15 cellular contexts compared by ENCODE assay signal in the genomic region with DNA sequence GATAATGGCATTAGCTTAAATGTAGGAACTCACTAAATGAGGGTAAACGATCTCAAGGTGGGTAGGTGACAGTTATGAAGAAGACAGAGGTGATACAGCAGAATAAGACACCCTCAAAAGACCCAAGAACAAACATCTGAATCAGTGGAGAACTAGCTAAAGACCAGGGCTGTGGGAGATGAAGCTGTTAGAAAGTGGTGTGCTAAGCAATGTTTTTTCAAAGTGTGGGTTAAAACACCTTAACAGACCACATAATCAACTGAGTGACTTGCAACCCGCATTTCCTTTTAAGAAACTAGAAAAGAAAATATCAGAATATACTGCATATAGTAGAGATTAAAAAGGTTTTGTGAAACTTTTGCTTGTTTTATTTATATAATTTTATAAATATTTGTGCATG.
A peak's percentile ranks its signal among the peaks of the same experiment; 100 is the strongest.
DNase-seq lines count a peak whose midpoint lies in the region; ATAC-seq and TF ChIP-seq lines count a peak whose summit lies in the region.
"Had no signal": no experiment of that assay in that cellular context is flagged by ENCODE, and none has a peak within 500 bp of the region (broad histone marks: within the 10 kb centered on the region; RNA-seq: fewer than 3 reads in every experiment).

No MANE protein-coding gene starts in this region.

- H3K27me3 ChIP-seq in osteoblast (ENCODE audit: insufficient read depth, low read length) = no peaks in the 10 kb centered on the region
- H3K27me3 ChIP-seq: BLaER1 treated with 17β-estradiol and CSF1 and Interleukin-3, amounts not matched to agents 10 nM and 100 nM; Peyer's patch had no signal

- POLR2A ChIA-PET in activated naive CD8-positive, alpha-beta T cell treated with anti-CD3 and anti-CD28 coated beads, Interleukin-2, amount 10 ng/mL, durations not matched to agents 7 days and 5 days (lab: Charles Lee) = interaction anchor here (1.4 to 2.0 kb wide), 2 partner anchors 70 to 213 kb away, joined by 3 to 7 read pairs; a partner anchor contains a TSS
- POLR2A ChIA-PET in T-cell (lab: Charles Lee) = interaction anchor here in 1 of 2 donors (0.5 to 1.0 kb wide), 2 partner anchors 10 to 86 kb away, joined by 3 read pairs; no protein-coding TSS in a partner anchor

- H3K27ac ChIP-seq in osteoblast (ENCODE audit: low read depth, low read length) = no peak overlapping the region
- H3K27ac ChIP-seq: BLaER1 treated with 17β-estradiol and CSF1 and Interleukin-3, amounts not matched to agents 10 nM and 100 nM; Peyer's patch had no signal

- H3K27ac Mint-ChIP-seq in activated naive CD8-positive, alpha-beta T cell treated with anti-CD3 and anti-CD28 coated beads, Interleukin-2, amount 10 ng/mL, durations not matched to agents 7 days and 5 days = peak overlapping the region; percentile 76
- H3K27ac Mint-ChIP-seq in activated naive CD8-positive, alpha-beta T cell treated with anti-CD3 and anti-CD28 coated beads for 36 hours = no peak overlapping the region
- peak overlapping the region; percentile 15 to 68 for H3K27ac Mint-ChIP-seq in T-cell
- peak overlapping the region; percentile 80 to 94 (median 90) for H3K27ac Mint-ChIP-seq in immature natural killer cell
- peak overlapping the region; percentile 1 for H3K27ac Mint-ChIP-seq in stimulated activated memory B cell treated with anti-CD40 and anti-IgM and Interleukin-4, amounts not matched to agents 10 μg/mL and 1 μg/mL and 100 μg/mL, for 72 hours
- H3K27ac Mint-ChIP-seq in nephron progenitor cell = no peak overlapping the region

- DNase-seq in activated naive CD8-positive, alpha-beta T cell treated with anti-CD3 and anti-CD28 coated beads, Interleukin-2, amount 10 ng/mL, durations not matched to agents 7 days and 5 days = no peak
- no peak for DNase-seq in activated naive CD8-positive, alpha-beta T cell treated with anti-CD3 and anti-CD28 coated beads for 36 hours
- DNase-seq in T-cell (no peak), immature natural killer cell (peak; percentile 43 to 53 (median 49)), osteoblast (ENCODE audit: insufficient read length, low spot score, missing footprints) (no peak), DMS153 treated with DMSO at 0.1 percent for 48 hours (lab: John Stamatoyannopoulos, UW; ENCODE audit: unreplicated experiment) (no peak), nephron progenitor cell (no peak)
- DNase-seq: DND-41, NCI-H1105, NCI-H2081, NCI-H446 treated with DMSO at 0.1 percent for 48 hours, Peyer's patch had no signal

- H2AFZ ChIP-seq in osteoblast (ENCODE audit: low read length) = no peak overlapping the region

- no peaks in the 10 kb centered on the region for H4K20me1 ChIP-seq in osteoblast (ENCODE audit: insufficient read depth, low read length)
- H4K20me1 ChIP-seq: BLaER1 treated with 17β-estradiol and CSF1 and Interleukin-3, amounts not matched to agents 10 nM and 100 nM had no signal

- H3K4me2 ChIP-seq in osteoblast (ENCODE audit: insufficient read depth, low read length) = no peak overlapping the region
- H3K4me2 ChIP-seq: BLaER1 treated with 17β-estradiol and CSF1 and Interleukin-3, amounts not matched to agents 10 nM and 100 nM had no signal

- H3K4me1 ChIP-seq in osteoblast (ENCODE audit: insufficient read depth, low read length) = no peaks in the 10 kb centered on the region
- H3K4me1 ChIP-seq: BLaER1 treated with 17β-estradiol and CSF1 and Interleukin-3, amounts not matched to agents 10 nM and 100 nM; Peyer's patch had no signal

- H3K36me3 ChIP-seq in osteoblast (ENCODE audit: insufficient read depth, low read length) = peaks cover 21% of the 10 kb centered on the region

- TF ChIP-seq CTCF in osteoblast (IDR thresholded peaks at IDR 0.05; ENCODE audit: extremely low read depth, low read depth, low read length) = no peak
- TF ChIP-seq CTCF in nephron progenitor cell (IDR thresholded peaks at IDR 0.05) = no peak

- H3K9me3 ChIP-seq in osteoblast (ENCODE audit: low read depth, low read length) = no peaks in the 10 kb centered on the region
- H3K9me3 ChIP-seq: Peyer's patch had no signal

- H3K79me2 ChIP-seq in osteoblast (ENCODE audit: insufficient read depth, low read length) = no peaks in the 10 kb centered on the region

- peaks cover 51% of the 10 kb centered on the region for H3K36me3 Mint-ChIP-seq in activated naive CD8-positive, alpha-beta T cell treated with anti-CD3 and anti-CD28 coated beads, Interleukin-2, amount 10 ng/mL, durations not matched to agents 7 days and 5 days
- H3K36me3 Mint-ChIP-seq in activated naive CD8-positive, alpha-beta T cell treated with anti-CD3 and anti-CD28 coated beads for 36 hours = peaks cover 48% of the 10 kb centered on the region
- H3K36me3 Mint-ChIP-seq in T-cell (peaks cover 58% of the 10 kb centered on the region), immature natural killer cell (peaks cover 16 to 33% (median 18%) of the 10 kb centered on the region in 3 donors), nephron progenitor cell (ENCODE audit: low read depth) (peaks cover 73% of the 10 kb centered on the region)
- H3K36me3 Mint-ChIP-seq in stimulated activated memory B cell treated with anti-CD40 and anti-IgM and Interleukin-4, amounts not matched to agents 10 μg/mL and 1 μg/mL and 100 μg/mL, for 72 hours = peaks cover 66% of the 10 kb centered on the region

- no peak overlapping the region for H3K4me3 ChIP-seq in osteoblast (ENCODE audit: insufficient read depth, low read length)
- H3K4me3 ChIP-seq: BLaER1 treated with 17β-estradiol and CSF1 and Interleukin-3, amounts not matched to agents 10 nM and 100 nM; Peyer's patch had no signal

- peak overlapping the region; percentile 6 for H3K4me3 Mint-ChIP-seq in activated naive CD8-positive, alpha-beta T cell treated with anti-CD3 and anti-CD28 coated beads, Interleukin-2, amount 10 ng/mL, durations not matched to agents 7 days and 5 days
- no peak overlapping the region for H3K4me3 Mint-ChIP-seq in activated naive CD8-positive, alpha-beta T cell treated with anti-CD3 and anti-CD28 coated beads for 36 hours
- H3K4me3 Mint-ChIP-seq in T-cell (no peak overlapping the region), immature natural killer cell (peak overlapping the region; percentile 50 to 80 (median 63)), nephron progenitor cell (no peak overlapping the region)
- H3K4me3 Mint-ChIP-seq in stimulated activated memory B cell treated with anti-CD40 and anti-IgM and Interleukin-4, amounts not matched to agents 10 μg/mL and 1 μg/mL and 100 μg/mL, for 72 hours = no peak overlapping the region

- CTCF ChIA-PET in T-cell (lab: Charles Lee) = interaction anchor here (0.7 to 1.1 kb wide), 4 partner anchors 10 to 88 kb away, joined by 3 read pairs; no protein-coding TSS in a partner anchor

- H3K4me1 Mint-ChIP-seq in activated naive CD8-positive, alpha-beta T cell treated with anti-CD3 and anti-CD28 coated beads, Interleukin-2, amount 10 ng/mL, durations not matched to agents 7 days and 5 days = peaks cover 15% of the 10 kb centered on the region
- peaks cover 22% of the 10 kb centered on the region for H3K4me1 Mint-ChIP-seq in activated naive CD8-positive, alpha-beta T cell treated with anti-CD3 and anti-CD28 coated beads for 36 hours
- peaks cover 5 to 24% (median 11%) of the 10 kb centered on the region in 3 donors for H3K4me1 Mint-ChIP-seq in T-cell
- H3K4me1 Mint-ChIP-seq in immature natural killer cell = peaks cover 26 to 41% of the 10 kb centered on the region in 2 donors
- H3K4me1 Mint-ChIP-seq in stimulated activated memory B cell treated with anti-CD40 and anti-IgM and Interleukin-4, amounts not matched to agents 10 μg/mL and 1 μg/mL and 100 μg/mL, for 72 hours = no peaks in the 10 kb centered on the region
- H3K4me1 Mint-ChIP-seq in nephron progenitor cell = no peaks in the 10 kb centered on the region

- ATAC-seq in activated naive CD8-positive, alpha-beta T cell treated with anti-CD3 and anti-CD28 coated beads, Interleukin-2, amount 10 ng/mL, durations not matched to agents 7 days and 5 days (ENCODE audit: low read depth) = peak; percentile 50
- no peak for ATAC-seq in T-cell (replicated peaks in 1 of 4)
- no peak for ATAC-seq in stimulated activated memory B cell treated with anti-CD40 and anti-IgM and Interleukin-4, amounts not matched to agents 10 μg/mL and 1 μg/mL and 100 μg/mL, for 72 hours
- ATAC-seq: Right ventricle myocardium inferior had no signal

- no peaks in the 10 kb centered on the region for H3K27me3 Mint-ChIP-seq in activated naive CD8-positive, alpha-beta T cell treated with anti-CD3 and anti-CD28 coated beads, Interleukin-2, amount 10 ng/mL, durations not matched to agents 7 days and 5 days
- H3K27me3 Mint-ChIP-seq in activated naive CD8-positive, alpha-beta T cell treated with anti-CD3 and anti-CD28 coated beads for 36 hours = no peaks in the 10 kb centered on the region
- no peaks in the 10 kb centered on the region for H3K27me3 Mint-ChIP-seq in T-cell
- peaks cover 0 to 5% (median 2%) of the 10 kb centered on the region in 3 donors for H3K27me3 Mint-ChIP-seq in immature natural killer cell (ENCODE audit: low read depth in 3 of 3)
- no peaks in the 10 kb centered on the region for H3K27me3 Mint-ChIP-seq in stimulated activated memory B cell treated with anti-CD40 and anti-IgM and Interleukin-4, amounts not matched to agents 10 μg/mL and 1 μg/mL and 100 μg/mL, for 72 hours
- H3K27me3 Mint-ChIP-seq in nephron progenitor cell (ENCODE audit: low read depth, poor library complexity) = no peaks in the 10 kb centered on the region

- peaks cover 10% of the 10 kb centered on the region for H3K9me3 Mint-ChIP-seq in activated naive CD8-positive, alpha-beta T cell treated with anti-CD3 and anti-CD28 coated beads, Interleukin-2, amount 10 ng/mL, durations not matched to agents 7 days and 5 days
- peaks cover 9% of the 10 kb centered on the region for H3K9me3 Mint-ChIP-seq in activated naive CD8-positive, alpha-beta T cell treated with anti-CD3 and anti-CD28 coated beads for 36 hours
- H3K9me3 Mint-ChIP-seq in T-cell (no peaks in the 10 kb centered on the region), immature natural killer cell (peaks cover 0 to 2% (median 0%) of the 10 kb centered on the region in 6 donors), nephron progenitor cell (peaks cover 21% of the 10 kb centered on the region)
- H3K9me3 Mint-ChIP-seq in stimulated activated memory B cell treated with anti-CD40 and anti-IgM and Interleukin-4, amounts not matched to agents 10 μg/mL and 1 μg/mL and 100 μg/mL, for 72 hours = no peaks in the 10 kb centered on the region

Comparison
In these comparisons a context has a peak if more than half of its experiments do, and no peak if none do; other contexts are left out.
1. H3K27ac Mint-ChIP-seq: peak in activated naive CD8-positive, alpha-beta T cell treated with anti-CD3 and anti-CD28 coated beads, Interleukin-2, amount 10 ng/mL, durations not matched to agents 7 days and 5 days (single experiment), T-cell (2 of 2), immature natural killer cell (6 of 6) and stimulated activated memory B cell treated with anti-CD40 and anti-IgM and Interleukin-4, amounts not matched to agents 10 μg/mL and 1 μg/mL and 100 μg/mL, for 72 hours (single experiment); none in activated naive CD8-positive, alpha-beta T cell treated with anti-CD3 and anti-CD28 coated beads for 36 hours (single experiment) and nephron progenitor cell (single experiment).
2. H3K4me3 Mint-ChIP-seq: peak in activated naive CD8-positive, alpha-beta T cell treated with anti-CD3 and anti-CD28 coated beads, Interleukin-2, amount 10 ng/mL, durations not matched to agents 7 days and 5 days (single experiment) and immature natural killer cell (5 of 5); none in activated naive CD8-positive, alpha-beta T cell treated with anti-CD3 and anti-CD28 coated beads for 36 hours (single experiment), T-cell (0 of 3), stimulated activated memory B cell treated with anti-CD40 and anti-IgM and Interleukin-4, amounts not matched to agents 10 μg/mL and 1 μg/mL and 100 μg/mL, for 72 hours (single experiment) and nephron progenitor cell (single experiment).
3. DNase-seq: peak in immature natural killer cell (3 of 3); none in activated naive CD8-positive, alpha-beta T cell treated with anti-CD3 and anti-CD28 coated beads, Interleukin-2, amount 10 ng/mL, durations not matched to agents 7 days and 5 days (single experiment), activated naive CD8-positive, alpha-beta T cell treated with anti-CD3 and anti-CD28 coated beads for 36 hours (single experiment), T-cell (0 of 34), osteoblast (single experiment), DMS153 treated with DMSO at 0.1 percent for 48 hours (single experiment) and nephron progenitor cell (single experiment).